ENCODE assay signal across 8 cellular contexts in genomic region chr22:23893957-23894709, GRCh38. TPM values are rescaled to one million over a fixed set of nuclear protein-coding genes. Genes with fewer than 3 reads are reported as not detected.
A peak's percentile ranks its signal among the peaks of the same experiment; 100 is the strongest.
DNase-seq lines count a peak whose midpoint lies in the region; ATAC-seq and TF ChIP-seq lines count a peak whose summit lies in the region.

Gene MIF (plus strand): TSS chr22:23894383. CDS start chr22:23894475, 92 bp downstream.

- H2AK5ac ChIP-seq in H9 (ENCODE audit: insufficient read length, low read length) = no peak within 1 kb of the TSS

- ATAC-seq in stimulated activated naive CD8-positive, alpha-beta T cell treated with anti-CD3 and anti-CD28 coated beads, Interleukin-15, amount 100 ng/mL, for 72 hours = peak; percentile 86

- H2BK5ac ChIP-seq in H9 (ENCODE audit: insufficient read length, low read length) = no peak within 1 kb of the TSS

- H2BK20ac ChIP-seq in H9 (ENCODE audit: low read depth, low read length, poor library complexity, severe bottlenecking) = no peak within 1 kb of the TSS

- peak within 1 kb of the TSS; percentile 74 for H3K9ac ChIP-seq in H9 (ENCODE audit: extremely low read depth, insufficient read length, low read length)

- H3K9me3 Mint-ChIP-seq in H9 = peaks cover 14 to 18% of the 10 kb centered on the region in 2 experiments
- H3K9me3 Mint-ChIP-seq in nephron progenitor cell = peaks cover 15% of the 10 kb centered on the region
- no peaks in the 10 kb centered on the region for H3K9me3 Mint-ChIP-seq in stimulated activated naive CD8-positive, alpha-beta T cell treated with anti-CD3 and anti-CD28 coated beads, Interleukin-15, amount 100 ng/mL, for 72 hours

- H3K27ac Mint-ChIP-seq in H9 = peak within 1 kb of the TSS; percentile 98 to 99 (median 98)
- peak within 1 kb of the TSS; percentile 98 for H3K27ac Mint-ChIP-seq in nephron progenitor cell
- H3K27ac Mint-ChIP-seq in stimulated activated naive CD8-positive, alpha-beta T cell treated with anti-CD3 and anti-CD28 coated beads, Interleukin-15, amount 100 ng/mL, for 72 hours = peak within 1 kb of the TSS; percentile 99 to 100

- no CpG with 5 or more reads among the region's 71 CpGs for WGBS in H9 (ENCODE audit: extremely low coverage, insufficient read length, low lambda C conversion rate)

- TF ChIP-seq CTCF in H9 (conservative IDR thresholded peaks at IDR 0.05) (peak; percentile 94), nephron progenitor cell (IDR thresholded peaks at IDR 0.05) (peak; percentile 66)

- H4K8ac ChIP-seq in H9 (replicated peaks; ENCODE audit: insufficient read length, low read depth, low read length) = no peak within 1 kb of the TSS

- no peaks in the 10 kb centered on the region for H4K20me1 ChIP-seq in H9 (ENCODE audit: control insufficient read depth, insufficient read depth, insufficient read length)

- DNase-seq in GDM1 (lab: John Stamatoyannopoulos, UW) = peak; percentile 97
- DNase-seq in H9 = peak; percentile 98
- DNase-seq in M059J (ENCODE audit: low read depth) = peak; percentile 84
- DNase-seq in SHP77 treated with DMSO at 0.1 percent for 48 hours (lab: John Stamatoyannopoulos, UW) = peak; percentile 90
- peak; percentile 98 for DNase-seq in activated effector memory CD4-positive, alpha-beta T cell treated with anti-CD3 and anti-CD28 coated beads, Interleukin-2, amount 50 U/mL, for 16 hours
- DNase-seq in fibroblast of the conjunctiva (ENCODE audit: low read depth) = peak; percentile 91
- DNase-seq in nephron progenitor cell = peak; percentile 99
- peak; percentile 97 to 99 for DNase-seq in stimulated activated naive CD8-positive, alpha-beta T cell treated with anti-CD3 and anti-CD28 coated beads, Interleukin-15, amount 100 ng/mL, for 72 hours

- H3K9me3 ChIP-seq in H9 (ENCODE audit: control insufficient read depth, low read depth, low read length) = no peaks in the 10 kb centered on the region

- H3T11ph ChIP-seq in H9 (ENCODE audit: low read length) = no peak within 1 kb of the TSS

- H3K4me1 Mint-ChIP-seq in H9 (peaks cover 45 to 52% of the 10 kb centered on the region in 2 experiments), nephron progenitor cell (peaks cover 64% of the 10 kb centered on the region)
- H3K4me1 Mint-ChIP-seq in stimulated activated naive CD8-positive, alpha-beta T cell treated with anti-CD3 and anti-CD28 coated beads, Interleukin-15, amount 100 ng/mL, for 72 hours = peaks cover 49% of the 10 kb centered on the region

- peaks cover 8% of the 10 kb centered on the region for H3K23me2 ChIP-seq in H9 (ENCODE audit: insufficient read length, low read depth, low read length, poor library complexity, severe bottlenecking)

- peaks cover 21% of the 10 kb centered on the region for H3K27me3 Mint-ChIP-seq in H9 (ENCODE audit: low read depth)
- H3K27me3 Mint-ChIP-seq in nephron progenitor cell (ENCODE audit: low read depth, poor library complexity) = no peaks in the 10 kb centered on the region
- no peaks in the 10 kb centered on the region for H3K27me3 Mint-ChIP-seq in stimulated activated naive CD8-positive, alpha-beta T cell treated with anti-CD3 and anti-CD28 coated beads, Interleukin-15, amount 100 ng/mL, for 72 hours

- H2AFZ ChIP-seq in H9 (ENCODE audit: low read length) = no peak within 1 kb of the TSS

- H3K79me2 ChIP-seq in H9 (ENCODE audit: insufficient read depth, low read length) = no peaks in the 10 kb centered on the region

- H3K4me1 ChIP-seq in H9 (ENCODE audit: insufficient read depth, low read length) = peaks cover 3% of the 10 kb centered on the region; the same call in 1 of the 2 replicates

- no peak within 1 kb of the TSS; the same call in 1 of the 2 replicates for H3K4ac ChIP-seq in H9 (ENCODE audit: low read depth, low read length)

- H3K36me3 Mint-ChIP-seq in H9 (ENCODE audit: insufficient read depth in 1 of 3, low read depth in 3 of 3) (peaks cover 36 to 41% (median 39%) of the 10 kb centered on the region in 3 experiments), nephron progenitor cell (ENCODE audit: low read depth) (peaks cover 38% of the 10 kb centered on the region)

- H3K27ac ChIP-seq in H9 (ENCODE audit: insufficient read length, low read depth, low read length) = peak within 1 kb of the TSS; percentile 16

- no peak within 1 kb of the TSS for H4K91ac ChIP-seq in H9 (ENCODE audit: insufficient read length, low read depth, low read length)

- no peaks in the 10 kb centered on the region; the same call in 1 of the 2 replicates for H3K27me3 ChIP-seq in H9 (ENCODE audit: insufficient read depth, low read length)

- H2BK120ac ChIP-seq in H9 (ENCODE audit: low read depth, low read length, poor library complexity, severe bottlenecking) = no peak within 1 kb of the TSS

- H4K5ac ChIP-seq in H9 (ENCODE audit: insufficient read length, low read depth, low read length) = no peak within 1 kb of the TSS

- H3K4me2 ChIP-seq in H9 (ENCODE audit: insufficient read depth, insufficient read length, low read length) = peak within 1 kb of the TSS; percentile 75

- H3K18ac ChIP-seq in H9 (ENCODE audit: insufficient read length, low read depth, low read length) = peak within 1 kb of the TSS; percentile 90

- H3K56ac ChIP-seq in H9 (ENCODE audit: insufficient read length, low read depth, low read length) = no peak within 1 kb of the TSS

- H3K79me1 ChIP-seq in H9 (ENCODE audit: insufficient read depth, low read depth, low read length, poor library complexity, severe bottlenecking) = peaks cover 6% of the 10 kb centered on the region

- H3K23ac ChIP-seq in H9 (ENCODE audit: insufficient read length, low read depth, low read length) = no peak within 1 kb of the TSS

- H2BK15ac ChIP-seq in H9 (ENCODE audit: low read depth, low read length) = no peak within 1 kb of the TSS

- H3K14ac ChIP-seq in H9 (ENCODE audit: insufficient read depth, low read length) = peak within 1 kb of the TSS; percentile 87

- H2BK12ac ChIP-seq in H9 (ENCODE audit: insufficient read length, low read depth, low read length) = no peak within 1 kb of the TSS

- peak within 1 kb of the TSS; percentile 94 for H3K4me3 Mint-ChIP-seq in H9
- peak within 1 kb of the TSS; percentile 92 for H3K4me3 Mint-ChIP-seq in nephron progenitor cell
- H3K4me3 Mint-ChIP-seq in stimulated activated naive CD8-positive, alpha-beta T cell treated with anti-CD3 and anti-CD28 coated beads, Interleukin-15, amount 100 ng/mL, for 72 hours = peak within 1 kb of the TSS; percentile 95 to 100

RNA-seq across cellular contexts. Expression of gene MIF, which starts in this region (rescaled TPM):
- total RNA-seq in H9 (2021) = 1,068 and 1,091 TPM in 2 replicates
- total RNA-seq in M059J (2014; rRNA removed; shearing (Covaris generic)) = 313 and 368 TPM in 2 replicates

Comparison
In these comparisons a context has a peak if more than half of its experiments do, and no peak if none do; other contexts are left out.
1. Peak in every context shown above with its lines: DNase-seq, ATAC-seq and H3K27ac ChIP-seq.